In the genomic region with DNA sequence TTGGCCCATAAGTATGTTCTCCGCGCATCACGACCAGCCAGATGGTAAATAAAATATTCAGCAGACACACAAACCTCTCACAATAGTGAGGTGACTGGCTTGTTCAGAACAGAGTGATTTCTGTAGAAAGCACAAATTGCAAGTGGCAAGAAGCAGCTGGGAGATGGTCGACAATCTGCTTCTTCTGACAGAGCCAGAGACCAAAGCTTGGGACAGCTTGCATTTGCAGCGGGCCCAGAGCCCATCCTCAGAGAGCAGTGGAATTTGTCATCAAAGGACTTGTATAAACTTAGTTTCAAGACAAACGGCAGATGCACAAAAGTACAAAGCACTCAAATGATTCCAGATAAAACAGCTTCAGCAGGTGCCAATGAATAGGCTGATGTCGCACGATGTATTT, we compare ENCODE assay signal across 26 cellular contexts.
"Had no signal": no experiment of that assay in that cellular context is flagged by ENCODE, and none has a peak within 500 bp of the region (broad histone marks: within the 10 kb centered on the region; RNA-seq: fewer than 3 reads in every experiment).

No MANE protein-coding gene starts in this region.

- FAIRE-seq: endometrium, frontal cortex, islet of Langerhans had no signal

- ATAC-seq: effector memory CD8-positive, alpha-beta T cell; heart left ventricle; left cardiac atrium; left lung; mucosa of descending colon; naive thymus-derived CD4-positive, alpha-beta T cell; sciatic nerve; stimulated activated effector memory CD8-positive, alpha-beta T cell treated with anti-CD3 and anti-CD28 coated beads, Interleukin-12 subunit alpha, Interleukin-12 subunit beta, amount 100 ng/mL, for 72 hours had no signal

- H3K36me3 Mint-ChIP-seq: mesothelial cell of epicardium; naive thymus-derived CD4-positive, alpha-beta T cell; stimulated activated effector memory CD8-positive, alpha-beta T cell treated with anti-CD3 and anti-CD28 coated beads, Interleukin-12 subunit alpha, Interleukin-12 subunit beta, amount 100 ng/mL, for 72 hours had no signal

- H3K27me3 ChIP-seq: heart left ventricle, hepatocyte, left lung, right atrium auricular region, stomach, thyroid gland had no signal

- H3K36me3 ChIP-seq: heart left ventricle, left lung, prostate gland, right atrium auricular region, stomach, thyroid gland had no signal

- H3K4me1 ChIP-seq: heart left ventricle, left lung, prostate gland, right atrium auricular region, stomach had no signal

- H3K27ac ChIP-seq: heart left ventricle, hepatocyte, left lung, prostate gland, right atrium auricular region, stomach, thyroid gland had no signal

- H3K9me3 Mint-ChIP-seq: effector memory CD8-positive, alpha-beta T cell; naive thymus-derived CD4-positive, alpha-beta T cell; nephron; stimulated activated effector memory CD8-positive, alpha-beta T cell treated with anti-CD3 and anti-CD28 coated beads, Interleukin-12 subunit alpha, Interleukin-12 subunit beta, amount 100 ng/mL, for 72 hours had no signal

- H3K27ac Mint-ChIP-seq: effector memory CD8-positive, alpha-beta T cell; mesothelial cell of epicardium; naive thymus-derived CD4-positive, alpha-beta T cell; nephron; stimulated activated effector memory CD8-positive, alpha-beta T cell treated with anti-CD3 and anti-CD28 coated beads, Interleukin-12 subunit alpha, Interleukin-12 subunit beta, amount 100 ng/mL, for 72 hours had no signal

- DNase-seq: cortex of kidney; effector memory CD8-positive, alpha-beta T cell; erythroblast; heart left ventricle; left cardiac atrium; left lung; mesenchymal stem cell; mucosa of descending colon; naive thymus-derived CD4-positive, alpha-beta T cell; nucleus accumbens; stimulated activated CD4-positive, alpha-beta T cell treated with anti-CD3 and anti-CD28 coated beads, Interleukin-2, amount 100 ng/mL, for 24 hours; stimulated activated CD4-positive, alpha-beta T cell treated with anti-CD3 and anti-CD28 coated beads, Interleukin-4, amount 100 ng/mL, for 24 hours; stimulated activated naive CD4-positive, alpha-beta T cell treated with Interleukin-2 at 50 U/mL for 16 hours; stomach; thyroid gland; trophoblast cell had no signal

- H3K4me3 Mint-ChIP-seq: effector memory CD8-positive, alpha-beta T cell; mesothelial cell of epicardium; naive thymus-derived CD4-positive, alpha-beta T cell; nephron; stimulated activated effector memory CD8-positive, alpha-beta T cell treated with anti-CD3 and anti-CD28 coated beads, Interleukin-12 subunit alpha, Interleukin-12 subunit beta, amount 100 ng/mL, for 72 hours had no signal

- H3K4me3 ChIP-seq: heart left ventricle, hepatocyte, left lung, mucosa of descending colon, prostate gland, right atrium auricular region, stomach, thyroid gland had no signal

- H3K4me1 Mint-ChIP-seq: mesothelial cell of epicardium; naive thymus-derived CD4-positive, alpha-beta T cell; nephron; stimulated activated effector memory CD8-positive, alpha-beta T cell treated with anti-CD3 and anti-CD28 coated beads, Interleukin-12 subunit alpha, Interleukin-12 subunit beta, amount 100 ng/mL, for 72 hours had no signal

- H3K9me3 ChIP-seq: heart left ventricle, left lung, mucosa of descending colon, prostate gland, right atrium auricular region, stomach, thyroid gland had no signal
